ENCODE assay signal across 1 cellular context in genomic region chr2:216029416-216030129, GRCh38.
TF ChIP-seq lines count a peak whose summit lies in the region.

No MANE protein-coding gene starts in this region.

TF ChIP-seq in HepG2, 621 proteins besides CTCF, POLR2A, EP300 and RAD21:
- no peak for TF ChIP-seq MIER2 (CRISPR knock-in tag; IDR thresholded peaks at IDR 0.05)
- no peak for TF ChIP-seq ZNF225 (CRISPR knock-in tag; IDR thresholded peaks at IDR 0.05)
- TF ChIP-seq RXRB (CRISPR knock-in tag; IDR thresholded peaks at IDR 0.05; ENCODE audit: borderline replicate concordance) = no peak
- no peak for TF ChIP-seq ZBTB21 (CRISPR knock-in tag; IDR thresholded peaks at IDR 0.05)
- TF ChIP-seq FOXO4 (CRISPR knock-in tag; conservative IDR thresholded peaks at IDR 0.05) = 0 out of 2 replicates have a peak, but pooled peaks have one; percentile 37
- no peak for TF ChIP-seq EHMT2 (IDR thresholded peaks at IDR 0.05; ENCODE audit: borderline replicate concordance, low read depth, low read length)
- TF ChIP-seq ZBTB7A (CRISPR knock-in tag; IDR thresholded peaks at IDR 0.05) = no peak
